ENCODE assay signal across 7 cellular contexts in genomic region chr6:91052473-91053450, GRCh38.
DNase-seq lines count a peak whose midpoint lies in the region; ATAC-seq, FAIRE-seq and TF ChIP-seq lines count a peak whose summit lies in the region.
"Not testable (repeated sequence)": the region's sequence is repeated elsewhere in the genome, so short reads cannot be mapped to it uniquely, and the experiment has no call there.

No MANE protein-coding gene starts in this region.

- H3K27me3 ChIP-seq in H7 (ENCODE audit: control insufficient read depth, insufficient read depth, low read length); K562 (ENCODE audit: control insufficient read depth in 2 of 2, insufficient read depth in 2 of 2, low read length in 2 of 2); iPS-15b (ENCODE audit: control insufficient read depth, insufficient read depth, low read length); neuronal stem cell (ENCODE audit: control insufficient read depth in 3 of 3, insufficient read depth in 3 of 3, low read depth in 1 of 3, low read length in 3 of 3): not testable (repeated sequence)

- intact Hi-C loops in K562 (cut with micrococcal nuclease), result not testable (repeated sequence)

- peak; percentile 37 for DNase-seq in COLO829 (ENCODE audit: low spot score)
- DNase-seq in H7; neuronal stem cell (ENCODE audit: low spot score): not testable (repeated sequence)
- DNase-seq in LHCN-M2 (ENCODE audit: low read depth), result peak; percentile 2
- peak; percentile 48 for DNase-seq in RPMI8226
- DNase-seq in K562 (ENCODE audit: extremely low read depth in 1 of 4, low spot score in 3 of 4), result peak; percentile 8 to 41 (median 10)

- not testable (repeated sequence) for H4K8ac ChIP-seq in neuronal stem cell (ENCODE audit: low read depth, low read length)

- H3K9ac ChIP-seq in K562 (ENCODE audit: insufficient read depth in 1 of 2, low read depth in 2 of 2, low read length in 2 of 2), result peak overlapping the region; percentile 39 to 65; a peak in 2 of 4 replicates
- H3K9ac ChIP-seq in iPS-15b (ENCODE audit: low read depth, low read length); neuronal stem cell (ENCODE audit: low read depth, low read length, poor library complexity): not testable (repeated sequence)

- peak; percentile 48; the same call in 1 of the 2 replicates for TF ChIP-seq POLR2A in K562 (conservative IDR thresholded peaks at IDR 0.05)

- peak overlapping the region; percentile 75; the same call in 2 of the 3 replicates for H3K27ac ChIP-seq in K562 (ENCODE audit: extremely low read depth, low read depth, low read length)
- H3K27ac ChIP-seq in neuronal stem cell (replicated peaks; ENCODE audit: low read length), result not testable (repeated sequence)

- H2AK5ac ChIP-seq in neuronal stem cell (ENCODE audit: low read depth, low read length), result not testable (repeated sequence)

- not testable (repeated sequence) for H3K4ac ChIP-seq in neuronal stem cell (ENCODE audit: low read length)

- in situ Hi-C loops in K562 (cut with MboI), result not testable (repeated sequence)

- not testable (repeated sequence) for FAIRE-seq in K562 (lab: Jason Lieb, UNC)

- peak overlapping the region; percentile 11; the same call in 1 of the 2 replicates for H3K4me3 ChIP-seq in H7 (ENCODE audit: insufficient read depth, low read depth, low read length)
- H3K4me3 ChIP-seq in K562, result peak overlapping the region; percentile 41
- peak overlapping the region; percentile 30 for H3K4me3 ChIP-seq in iPS-15b (ENCODE audit: low read depth, low read length)
- H3K4me3 ChIP-seq in neuronal stem cell (ENCODE audit: low read length in 2 of 2), result not testable (repeated sequence)

- not testable (repeated sequence) for H3K9me3 ChIP-seq in K562 (replicated peaks; ENCODE audit: control insufficient read depth, insufficient read depth, low read depth, low read length); iPS-15b (ENCODE audit: control insufficient read depth, insufficient read depth, low read length); neuronal stem cell (replicated peaks in 1 of 2; ENCODE audit: control insufficient read depth in 2 of 2, insufficient read depth in 1 of 2, low read depth in 1 of 2, low read length in 2 of 2)

- CTCF ChIA-PET in K562 (lab: Yijun Ruan, JAX; ENCODE audit: low intra/inter-chr PET ratio), result not testable (repeated sequence)

- H2BK15ac ChIP-seq in neuronal stem cell (ENCODE audit: low read length), result not testable (repeated sequence)

- POLR2A ChIA-PET in K562 (lab: Yijun Ruan, JAX), result interaction anchor here (0.6 kb wide), 1 partner anchor 31 kb away, joined by 3 read pairs; no protein-coding TSS in a partner anchor

- H3K9me1 ChIP-seq in K562 (ENCODE audit: control insufficient read depth, insufficient read depth, low read length), result not testable (repeated sequence)

- not testable (repeated sequence) for H3K79me2 ChIP-seq in K562 (ENCODE audit: control insufficient read depth, insufficient read depth, low read length)

- TF ChIP-seq RAD21 in K562 (CRISPR knock-in tag; conservative IDR thresholded peaks at IDR 0.05 in 1 of 2, IDR thresholded peaks at IDR 0.05 in 1 of 2), result not testable (repeated sequence)

- H2BK5ac ChIP-seq in neuronal stem cell (ENCODE audit: low read length), result not testable (repeated sequence)

- 0% methylated on average over 23 of the region's 33 CpGs for WGBS in K562 (ENCODE audit: insufficient coverage, low coverage, missing lambda C conversion rate)
- no CpG with 5 or more reads among the region's 33 CpGs for WGBS in neuronal stem cell (ENCODE audit: extremely low coverage in 2 of 2, insufficient read length in 2 of 2, insufficient replicate concordance in 1 of 2), 2 donors

- BruUV-seq in K562 (replicated peaks; lab: Mats Ljungman, UMichigan), result TSS peak; percentile 72

- peak in 1 of 3 experiments; percentile 18; a peak in 1 of 6 replicates for TF ChIP-seq CTCF in K562 (IDR thresholded peaks at IDR 0.05 in 2 of 3, conservative IDR thresholded peaks at IDR 0.05 in 1 of 3; ENCODE audit: insufficient read depth in 2 of 3, low read depth in 1 of 3, low read length in 3 of 3)

- TF ChIP-seq EP300 in K562 (IDR thresholded peaks at IDR 0.05; ENCODE audit: low read length), result not testable (repeated sequence)

- H3K4me2 ChIP-seq in K562 (ENCODE audit: insufficient read depth, low read length), result peak overlapping the region; percentile 75
- H3K4me2 ChIP-seq in neuronal stem cell (ENCODE audit: insufficient read depth, low read length, poor library complexity, severe bottlenecking), result not testable (repeated sequence)

- not testable (repeated sequence) for H3K4me1 ChIP-seq in K562 (replicated peaks in 1 of 2; ENCODE audit: control insufficient read depth in 2 of 2, insufficient read depth in 2 of 2, low read length in 2 of 2); iPS-15b (ENCODE audit: control insufficient read depth, insufficient read depth, low read length); neuronal stem cell (ENCODE audit: control insufficient read depth in 2 of 2, insufficient read depth in 1 of 2, low read depth in 1 of 2, low read length in 2 of 2)

- not testable (repeated sequence) for H3K23ac ChIP-seq in neuronal stem cell (ENCODE audit: low read depth, low read length, poor library complexity)

- H4K91ac ChIP-seq in neuronal stem cell (ENCODE audit: low read depth, low read length, poor library complexity), result not testable (repeated sequence)

- not testable (repeated sequence) for H2BK12ac ChIP-seq in neuronal stem cell (ENCODE audit: low read length)

- H4K20me1 ChIP-seq in K562 (replicated peaks; ENCODE audit: control insufficient read depth, insufficient read depth, low read length), result not testable (repeated sequence)

- not testable (repeated sequence) for H3K18ac ChIP-seq in neuronal stem cell (ENCODE audit: low read length)

- ATAC-seq in K562, result peak; percentile 88

- H3K36me3 ChIP-seq in H7 (replicated peaks; ENCODE audit: control insufficient read depth, insufficient read depth, low read length); K562 (ENCODE audit: control insufficient read depth, insufficient read depth, low read length); iPS-15b (ENCODE audit: control insufficient read depth, insufficient read depth, low read length); neuronal stem cell (replicated peaks in 1 of 2; ENCODE audit: control insufficient read depth in 2 of 2, insufficient read depth in 2 of 2, low read length in 2 of 2): not testable (repeated sequence)

- H2AFZ ChIP-seq in K562 (ENCODE audit: low read depth, low read length) (peak overlapping the region; percentile 93), neuronal stem cell (ENCODE audit: low read length) (peak overlapping the region; percentile 17)

- not testable (repeated sequence) for H3K79me1 ChIP-seq in neuronal stem cell (ENCODE audit: low read depth, low read length)

- H2BK120ac ChIP-seq in neuronal stem cell (ENCODE audit: low read depth, low read length), result not testable (repeated sequence)

- not testable (repeated sequence) for H3K14ac ChIP-seq in neuronal stem cell (ENCODE audit: low read length)

TF ChIP-seq in K562, 482 proteins besides CTCF, POLR2A, EP300 and RAD21 (continues in another document):
- TF ChIP-seq RBFOX2 (IDR thresholded peaks at IDR 0.05; ENCODE audit: low read depth, low read length) (peak; percentile 47), EHMT2 (IDR thresholded peaks at IDR 0.05) (0 out of 2 replicates have a peak, but pooled peaks have one; percentile 30), NRF1 (conservative IDR thresholded peaks at IDR 0.05 in 1 of 2, IDR thresholded peaks at IDR 0.05 in 1 of 2) (peak; percentile 7 to 53; a peak in 2 of 4 replicates), YY1 (IDR thresholded peaks at IDR 0.05; ENCODE audit: borderline replicate concordance in 1 of 3, control insufficient read depth in 1 of 3, extremely low read depth in 1 of 3, insufficient read depth in 3 of 3, insufficient read length in 1 of 3, insufficient replicate concordance in 2 of 3, low read depth in 1 of 3, low read length in 2 of 3) (peak in 2 of 3 experiments; percentile 21 to 75), TEAD2 (tag; IDR thresholded peaks at IDR 0.05) (peak; percentile 89), FOXA3 (CRISPR knock-in tag; conservative IDR thresholded peaks at IDR 0.05 in 1 of 2, IDR thresholded peaks at IDR 0.05 in 1 of 2) (peak in 1 of 2 experiments; percentile 87; a peak in 3 of 4 replicates), POLR2H (tag; IDR thresholded peaks at IDR 0.05; ENCODE audit: low read depth) (peak; percentile 61; the same call in 1 of the 2 replicates), TAF9B (IDR thresholded peaks at IDR 0.05; ENCODE audit: partially characterized antibody) (peak; percentile 54), TAF7 (tag; IDR thresholded peaks at IDR 0.05) (peak; percentile 78), PKNOX1 (IDR thresholded peaks at IDR 0.05) (peak; percentile 92), TFAP4 (CRISPR knock-in tag; IDR thresholded peaks at IDR 0.05; ENCODE audit: borderline replicate concordance) (peak; percentile 40; the same call in 1 of the 2 replicates), ATF1 (tag; IDR thresholded peaks at IDR 0.05) (peak; percentile 62), ZFP36 (IDR thresholded peaks at IDR 0.05; ENCODE audit: low read depth, low read length, partially characterized antibody) (peak; percentile 44), RBM25 (IDR thresholded peaks at IDR 0.05; ENCODE audit: low read depth, low read length, severe bottlenecking) (peak; percentile 34)
- TF ChIP-seq ATF1 (CRISPR knock-in tag; IDR thresholded peaks at IDR 0.05), result not testable (repeated sequence)
